In genomic region chr2:97113882-97114255, GRCh38 we compare ENCODE assay signal across 8 cellular contexts. TPM values are rescaled to one million over a fixed set of nuclear protein-coding genes. Genes with fewer than 3 reads are reported as not detected.
DNase-seq lines count a peak whose midpoint lies in the region; ATAC-seq and TF ChIP-seq lines count a peak whose summit lies in the region.
"Not testable (repeated sequence)": the region's sequence is repeated elsewhere in the genome, so short reads cannot be mapped to it uniquely, and the experiment has no call there.

No MANE protein-coding gene starts in this region.

- not testable (repeated sequence) for TF ChIP-seq CTCF in ascending aorta (IDR thresholded peaks at IDR 0.05); esophagus muscularis mucosa (IDR thresholded peaks at IDR 0.05); omental fat pad (IDR thresholded peaks at IDR 0.05); suprapubic skin (IDR thresholded peaks at IDR 0.05)

- H3K9me3 ChIP-seq in CD4-positive, CD25-positive, alpha-beta regulatory T cell (ENCODE audit: control insufficient read depth in 2 of 2, low read length in 2 of 2); ascending aorta; esophagus muscularis mucosa; suprapubic skin: not testable (repeated sequence)

- intact Hi-C loops in ascending aorta (cut with DNase I) (loop anchor here (2.0 to 5.0 kb wide), 3 partner anchors 101 to 352 kb away; partner anchors contain the start of gene CNNM4), esophagus muscularis mucosa (cut with DNase I) (loop anchor here (5.0 kb wide), 1 partner anchor 102 kb away; no protein-coding TSS in a partner anchor)
- intact Hi-C loops in left colon (cut with DNase I, micrococcal nuclease), result not testable (repeated sequence)

- TF ChIP-seq POLR2A in esophagus muscularis mucosa (IDR thresholded peaks at IDR 0.05; ENCODE audit: low read depth); suprapubic skin (IDR thresholded peaks at IDR 0.05): not testable (repeated sequence)

- H3K4me1 ChIP-seq in CD4-positive, CD25-positive, alpha-beta regulatory T cell (ENCODE audit: control insufficient read depth, insufficient read depth, low read length, poor library complexity, severe bottlenecking); ascending aorta; esophagus muscularis mucosa; suprapubic skin: not testable (repeated sequence)

- CTCF ChIA-PET in T-cell (lab: Charles Lee), result not testable (repeated sequence)

- not testable (repeated sequence) for TF ChIP-seq EP300 in esophagus muscularis mucosa (IDR thresholded peaks at IDR 0.05); suprapubic skin (IDR thresholded peaks at IDR 0.05)

- H3K36me3 ChIP-seq in CD4-positive, CD25-positive, alpha-beta regulatory T cell (ENCODE audit: control insufficient read depth, insufficient read depth, low read length); ascending aorta; esophagus muscularis mucosa; suprapubic skin: not testable (repeated sequence)

- DNase-seq in CD4-positive, CD25-positive, alpha-beta regulatory T cell; ascending aorta (ENCODE audit: low spot score in 2 of 2); esophagus muscularis mucosa (ENCODE audit: extremely low spot score); omental fat pad (ENCODE audit: low spot score); suprapubic skin (ENCODE audit: low spot score in 2 of 2): not testable (repeated sequence)
- peak in 3 of 34 experiments; percentile 8 to 22 (median 16) for DNase-seq in T-cell
- DNase-seq in left colon, result peak in 1 of 2 donors; percentile 33

- peak overlapping the region; percentile 98 to 99 (median 99) for H3K27ac Mint-ChIP-seq in CD4-positive, CD25-positive, alpha-beta regulatory T cell
- H3K27ac Mint-ChIP-seq in T-cell, result peak overlapping the region; percentile 98 to 99

- H3K27ac ChIP-seq in CD4-positive, CD25-positive, alpha-beta regulatory T cell (ENCODE audit: insufficient read depth, low read length, poor library complexity, severe bottlenecking), result peak overlapping the region; percentile 85
- H3K27ac ChIP-seq in ascending aorta (peak overlapping the region; percentile 86), esophagus muscularis mucosa (replicated peaks in 1 of 4) (peak overlapping the region; percentile 87 to 97 (median 90)), suprapubic skin (peak overlapping the region; percentile 92)

- not testable (repeated sequence) for H3K36me3 Mint-ChIP-seq in CD4-positive, CD25-positive, alpha-beta regulatory T cell; T-cell

- peak overlapping the region; percentile 78 for H3K4me3 ChIP-seq in CD4-positive, CD25-positive, alpha-beta regulatory T cell (ENCODE audit: low read depth, low read length)
- peak overlapping the region; percentile 67 to 79 for H3K4me3 ChIP-seq in ascending aorta
- peak overlapping the region; percentile 64 to 73 (median 69) for H3K4me3 ChIP-seq in esophagus muscularis mucosa
- H3K4me3 ChIP-seq in suprapubic skin, result peak overlapping the region; percentile 72

- not testable (repeated sequence) for ATAC-seq in CD4-positive, CD25-positive, alpha-beta regulatory T cell (ENCODE audit: low read depth in 2 of 2); T-cell (replicated peaks in 1 of 4)
- ATAC-seq in HG03039 (IDR thresholded peaks at IDR 0.05; ENCODE audit: unreplicated experiment), result peak; percentile 5
- ATAC-seq in left colon, result peak; percentile 42
- peak; percentile 17 for ATAC-seq in omental fat pad (ENCODE audit: low FRiP score)

- under 1% methylated on average over 9 of the region's 18 CpGs for WGBS in esophagus muscularis mucosa
- WGBS in suprapubic skin, result 0% methylated on average over 2 of the region's 18 CpGs

- H3K27me3 ChIP-seq in CD4-positive, CD25-positive, alpha-beta regulatory T cell (ENCODE audit: control insufficient read depth, insufficient read depth, low read length); ascending aorta; esophagus muscularis mucosa; suprapubic skin: not testable (repeated sequence)

- peak overlapping the region; percentile 98 to 100 (median 99) for H3K4me3 Mint-ChIP-seq in CD4-positive, CD25-positive, alpha-beta regulatory T cell
- peak overlapping the region; percentile 95 to 99 (median 99) for H3K4me3 Mint-ChIP-seq in T-cell

- peaks cover 0 to 10% (median 6%) of the 10 kb centered on the region in 4 donors for H3K4me1 Mint-ChIP-seq in CD4-positive, CD25-positive, alpha-beta regulatory T cell
- not testable (repeated sequence) for H3K4me1 Mint-ChIP-seq in T-cell

- POLR2A ChIA-PET in T-cell (lab: Charles Lee), result interaction anchor here in 1 of 2 donors (0.6 kb wide), 1 partner anchor 1102 kb away, joined by 4 read pairs; no protein-coding TSS in a partner anchor

- peaks cover 10% of the 10 kb centered on the region for H3K27me3 Mint-ChIP-seq in CD4-positive, CD25-positive, alpha-beta regulatory T cell
- not testable (repeated sequence) for H3K27me3 Mint-ChIP-seq in T-cell

- not testable (repeated sequence) for H3K9me3 Mint-ChIP-seq in CD4-positive, CD25-positive, alpha-beta regulatory T cell; T-cell

RNA-seq across cellular contexts. Expression of gene ANKRD36, which starts 0.9 kb away (rescaled TPM):
- 85.2 TPM for total RNA-seq in CD4-positive, CD25-positive, alpha-beta regulatory T cell
- polyA plus RNA-seq in CD4-positive, CD25-positive, alpha-beta regulatory T cell, result 1 to 10 TPM; 5.1 to 9.2 (median 7.8) TPM
- total RNA-seq in T-cell (10 to 100 TPM; 50.5 to 83.6 (median 57.1) TPM), ascending aorta (20.1 TPM), esophagus muscularis mucosa (10 to 100 TPM in 3 of 4 donors, 1 to 10 TPM in 1; 5.1 to 25.3 (median 12.9) TPM), left colon (10 to 100 TPM; 14.7 to 23.2 TPM), omental fat pad (10 to 100 TPM; 18.1 to 53.3 (median 21.9) TPM), suprapubic skin (10 to 100 TPM; 13.0 to 54.8 (median 20.4) TPM)

RNA-seq across cellular contexts. Expression of gene FAHD2B, which starts 19.2 kb away (rescaled TPM):
- 22.9 TPM for total RNA-seq in CD4-positive, CD25-positive, alpha-beta regulatory T cell
- 10 to 100 TPM; 12.9 to 20.1 (median 19.8) TPM for polyA plus RNA-seq in CD4-positive, CD25-positive, alpha-beta regulatory T cell
- total RNA-seq in T-cell (10 to 100 TPM; 12.9 to 23.8 (median 16.2) TPM), ascending aorta (18.5 TPM), esophagus muscularis mucosa (10 to 100 TPM; 14.6 to 24.2 (median 20.0) TPM), left colon (1 to 10 TPM; 5.6 to 6.1 TPM), omental fat pad (10 to 100 TPM in 2 of 4 donors, 1 to 10 TPM in 2; 6.1 to 15.4 (median 10.1) TPM), suprapubic skin (10 to 100 TPM; 11.3 to 21.5 (median 16.7) TPM)
